In the genomic region with DNA sequence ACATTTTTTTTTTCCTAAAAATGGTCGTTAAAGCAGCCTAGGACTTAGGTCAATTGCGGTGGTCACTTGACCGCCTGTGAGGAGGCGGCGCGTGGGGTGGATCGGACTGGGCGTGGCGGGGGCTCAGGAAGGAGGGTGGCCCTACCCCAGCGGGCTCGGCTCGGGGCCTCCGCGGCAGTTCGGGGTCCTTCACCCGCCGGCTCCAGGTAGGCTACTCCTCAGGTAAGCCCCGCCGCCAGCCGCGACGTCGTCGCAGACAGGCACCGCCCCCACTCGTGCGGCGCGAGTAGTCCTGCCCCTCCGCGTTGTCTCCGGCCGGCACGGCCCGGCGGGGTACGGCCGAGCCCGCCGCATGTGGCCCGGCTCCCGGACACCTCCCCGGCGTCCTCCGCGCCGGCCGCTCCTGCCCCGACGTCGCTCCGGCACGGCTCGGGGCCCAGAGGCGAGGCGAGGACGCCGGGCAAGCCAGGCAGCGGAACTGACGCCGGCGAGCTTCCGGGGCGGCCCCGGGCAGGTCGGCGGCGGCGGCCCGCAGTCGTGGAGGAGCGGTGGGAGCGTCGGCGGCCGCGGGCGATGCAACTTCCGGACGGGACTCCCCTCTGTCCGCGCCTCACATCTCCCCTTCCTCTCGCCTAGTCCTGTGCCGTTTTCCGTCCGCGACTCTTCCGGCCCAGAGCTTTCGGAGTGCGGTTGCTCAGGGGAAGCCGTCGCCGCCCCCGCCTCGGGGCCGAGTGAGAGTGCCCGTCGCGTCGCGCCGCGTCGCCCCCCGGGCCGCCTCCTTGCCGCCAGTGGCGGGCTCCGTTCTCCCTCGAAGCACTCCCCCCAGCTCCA, we compare ENCODE assay signal across 8 cellular contexts. TPM values are rescaled to one million over a fixed set of nuclear protein-coding genes. Genes with fewer than 3 reads are reported as not detected.
DNase-seq lines count a peak whose midpoint lies in the region; ATAC-seq and TF ChIP-seq lines count a peak whose summit lies in the region.

AGO3 (plus strand) TSS at position 513 of the 831 bp plus-strand sequence. CDS start 322 bp downstream, outside the sequence.

- H3K27me3 ChIP-seq in PC-3 (ENCODE audit: low read length), result no peaks in the 10 kb centered on the region

- no TSS peak for BruUV-seq in PC-3 (replicated peaks; lab: Mats Ljungman, UMichigan)

- peak within 1 kb of the TSS; percentile 92 for H2AFZ ChIP-seq in PC-3 (ENCODE audit: low read length)

- peak within 1 kb of the TSS; percentile 91 for H3K27ac ChIP-seq in PC-3 (ENCODE audit: low read length)

- ATAC-seq in GM21576 (IDR thresholded peaks at IDR 0.05; ENCODE audit: unreplicated experiment), result peak; percentile 70
- peak; percentile 86 for ATAC-seq in PC-3
- peak; percentile 94 for ATAC-seq in mucosa of descending colon

- no peaks in the 10 kb centered on the region for H3K9me2 ChIP-seq in PC-3 (replicated peaks; ENCODE audit: low read length)

- peaks cover 25% of the 10 kb centered on the region for H3K4me1 ChIP-seq in PC-3 (ENCODE audit: insufficient read depth, low read length)
- peaks cover 14% of the 10 kb centered on the region for H3K4me1 ChIP-seq in mucosa of descending colon (ENCODE audit: low read depth)

- H3K9ac ChIP-seq in PC-3 (ENCODE audit: low read length), result peak within 1 kb of the TSS; percentile 94

- H3K9me3 ChIP-seq in PC-3 (ENCODE audit: low read length) (no peaks in the 10 kb centered on the region), mucosa of descending colon (no peaks in the 10 kb centered on the region)

- H3K27me3 Mint-ChIP-seq in IgD-negative memory B cell, result no peaks in the 10 kb centered on the region

- no peaks in the 10 kb centered on the region for H3K36me3 Mint-ChIP-seq in IgD-negative memory B cell

- H3K36me3 ChIP-seq in PC-3 (ENCODE audit: low read depth, low read length) (no peaks in the 10 kb centered on the region), mucosa of descending colon (ENCODE audit: low read depth) (no peaks in the 10 kb centered on the region)

- peaks cover 17 to 27% (median 22%) of the 10 kb centered on the region in 3 donors for H3K4me1 Mint-ChIP-seq in IgD-negative memory B cell

- peak within 1 kb of the TSS; percentile 100 for H3K4me2 ChIP-seq in PC-3 (ENCODE audit: low read length)

- DNase-seq in DMS 273 (lab: John Stamatoyannopoulos, UW; ENCODE audit: unreplicated experiment) (peak; percentile 96), PC-3 (peak; percentile 84), activated T-cell treated with anti-CD3 and anti-CD28 coated beads for 4 hours (peak; percentile 76), epithelial cell of proximal tubule (ENCODE audit: low read depth) (no peak), mucosa of descending colon (peak; percentile 82 to 91 (median 87))
- peak; percentile 69 to 76 for DNase-seq in stimulated activated CD8-positive, alpha-beta memory T cell treated with anti-CD3 and anti-CD28 coated beads, Interleukin-4, amount 100 ng/mL, for 1 hour (ENCODE audit: low read depth in 2 of 2, low spot score in 1 of 2)

- H3K4me3 ChIP-seq in PC-3 (ENCODE audit: low read length), result peak within 1 kb of the TSS; percentile 91
- H3K4me3 ChIP-seq in epithelial cell of proximal tubule (ENCODE audit: low read depth, low read length), result peak within 1 kb of the TSS; percentile 85
- peak within 1 kb of the TSS; percentile 70 for H3K4me3 ChIP-seq in mucosa of descending colon

- no peak for TF ChIP-seq CTCF in PC-3 (conservative IDR thresholded peaks at IDR 0.05; ENCODE audit: low read depth, low read length)
- no peak for TF ChIP-seq CTCF in epithelial cell of proximal tubule (conservative IDR thresholded peaks at IDR 0.05; ENCODE audit: low read depth, low read length)
- TF ChIP-seq CTCF in mucosa of descending colon (IDR thresholded peaks at IDR 0.05), result no peak

- CTCF ChIA-PET in PC-3 (lab: Charles Lee), result no interaction called here

- H4K20me1 ChIP-seq in PC-3 (ENCODE audit: low read length), result peaks cover 18% of the 10 kb centered on the region

- intact Hi-C loops in PC-3 (cut with micrococcal nuclease) (loop anchor here (2.0 to 10.0 kb wide), 2 partner anchors 78 to 154 kb away; partner anchors contain the start of genes ADPRS and TEKT2), mucosa of descending colon (cut with DNase I, micrococcal nuclease) (no loop called here)

- peak within 1 kb of the TSS; percentile 96 to 97 (median 97) for H3K27ac Mint-ChIP-seq in IgD-negative memory B cell

- H3K9me3 Mint-ChIP-seq in IgD-negative memory B cell, result no peaks in the 10 kb centered on the region

- peak within 1 kb of the TSS; percentile 88 to 96 (median 94) for H3K4me3 Mint-ChIP-seq in IgD-negative memory B cell

- H3F3A ChIP-seq in PC-3 (ENCODE audit: low read length, unreplicated experiment), result no peaks in the 10 kb centered on the region

- POLR2A ChIA-PET in PC-3 (lab: Charles Lee; ENCODE audit: unreplicated experiment), result interaction anchor here (0.5 to 0.7 kb wide), 3 partner anchors 98 to 290 kb away, joined by 3 to 11 read pairs (median 3); no protein-coding TSS in a partner anchor

- H3K79me2 ChIP-seq in PC-3 (ENCODE audit: low read length), result peaks cover 51% of the 10 kb centered on the region

RNA-seq across cellular contexts. Expression of gene AGO3, which starts in this region (rescaled TPM):
- 13.1 TPM for polyA plus RNA-seq in IgD-negative memory B cell
- 17.7 and 26.3 TPM in 2 replicates for total RNA-seq in PC-3 (2014; rRNA removed)
- total RNA-seq in epithelial cell of proximal tubule, result 6.0 and 19.1 TPM in 2 replicates
- 10 to 100 TPM; 16.6 to 34.5 (median 16.9) TPM for total RNA-seq in mucosa of descending colon
